In genomic region chr1:81323862-81324261, GRCh38 we compare ENCODE assay signal across 29 cellular contexts.
"Had no signal": no experiment of that assay in that cellular context is flagged by ENCODE, and none has a peak within 500 bp of the region (broad histone marks: within the 10 kb centered on the region; RNA-seq: fewer than 3 reads in every experiment).

No MANE protein-coding gene starts in this region.

- DNase-seq: nephron progenitor cell; occipital lobe; ovary; posterior cingulate gyrus; psoas muscle; right cardiac atrium; right lobe of liver; sigmoid colon; small intestine; stimulated activated CD4-positive, alpha-beta T cell treated with anti-CD3 and anti-CD28 coated beads, Interleukin-15, amount 100 ng/mL, for 24 hours; stimulated activated CD4-positive, alpha-beta T cell treated with anti-CD3 and anti-CD28 coated beads, Interleukin-2, amount 100 ng/mL, for 24 hours; stimulated activated CD4-positive, alpha-beta T cell treated with anti-CD3 and anti-CD28 coated beads, Interleukin-2, amount 100 ng/mL, for 48 hours; stimulated activated CD4-positive, alpha-beta T cell treated with anti-CD3 and anti-CD28 coated beads, Interleukin-4, amount 100 ng/mL, for 24 hours; stimulated activated naive B cell treated with anti-CD40 and anti-IgM and Interleukin-4, amounts not matched to agents 10 μg/mL and 1 μg/mL and 100 μg/mL, for 72 hours; stimulated activated naive CD4-positive, alpha-beta T cell treated with Interleukin-2 at 50 U/mL for 16 hours; stomach; thyroid gland; trophoblast cell; upper lobe of left lung had no signal

- H3K9me3 ChIP-seq: ovary, psoas muscle, right lobe of liver, sigmoid colon, stomach, thoracic aorta, thyroid gland, tibial nerve, upper lobe of left lung, vagina had no signal

- H3K4me1 ChIP-seq: parathyroid adenoma, psoas muscle, right lobe of liver, sigmoid colon, stomach, tibial nerve, upper lobe of left lung, vagina had no signal

- H3K4me1 Mint-ChIP-seq: stimulated activated effector memory CD8-positive, alpha-beta T cell treated with anti-CD3 and anti-CD28 coated beads, Interleukin-12 subunit alpha, Interleukin-12 subunit beta, amount 100 ng/mL, for 72 hours; stimulated activated naive B cell treated with anti-CD40 and anti-IgM and Interleukin-4, amounts not matched to agents 10 μg/mL and 1 μg/mL and 100 μg/mL, for 72 hours had no signal

- FAIRE-seq: small intestine, urothelium cell line had no signal

- H3K36me3 ChIP-seq: ovary, right lobe of liver, sigmoid colon, stomach, thoracic aorta, thyroid gland, tibial nerve, upper lobe of left lung, vagina had no signal

- H3K9me3 Mint-ChIP-seq: nephron progenitor cell; stimulated activated naive B cell treated with anti-CD40 and anti-IgM and Interleukin-4, amounts not matched to agents 10 μg/mL and 1 μg/mL and 100 μg/mL, for 72 hours had no signal

- H3K9ac ChIP-seq: parathyroid adenoma had no signal

- H3K27me3 Mint-ChIP-seq: natural killer cell treated with Interleukin-12 subunit alpha and Interleukin-12 subunit beta and Interleukin-15 and Interleukin-18, amount 100 ng/mL, for 72 hours; progenitor cell of endocrine pancreas; stimulated activated naive B cell treated with anti-CD40 and anti-IgM and Interleukin-4, amounts not matched to agents 10 μg/mL and 1 μg/mL and 100 μg/mL, for 72 hours; stimulated activated naive CD8-positive, alpha-beta T cell treated with anti-CD3 and anti-CD28 coated beads, Interleukin-15, Interleukin-2, amounts not matched to agents 100 ng/mL and 50 ng/mL, for 24 hours had no signal

- ATAC-seq: natural killer cell treated with Interleukin-12 subunit alpha and Interleukin-12 subunit beta and Interleukin-15 and Interleukin-18, amount 100 ng/mL, for 72 hours; psoas muscle; right cardiac atrium; right lobe of liver; stimulated activated effector memory CD8-positive, alpha-beta T cell treated with anti-CD3 and anti-CD28 coated beads, Interleukin-12 subunit alpha, Interleukin-12 subunit beta, amount 100 ng/mL, for 72 hours; stimulated activated naive B cell treated with anti-CD40 and anti-IgM and Interleukin-4, amounts not matched to agents 10 μg/mL and 1 μg/mL and 100 μg/mL, for 72 hours had no signal

- H3K27ac Mint-ChIP-seq: natural killer cell treated with Interleukin-12 subunit alpha and Interleukin-12 subunit beta and Interleukin-15 and Interleukin-18, amount 100 ng/mL, for 72 hours; nephron progenitor cell; progenitor cell of endocrine pancreas; stimulated activated effector memory CD8-positive, alpha-beta T cell treated with anti-CD3 and anti-CD28 coated beads, Interleukin-12 subunit alpha, Interleukin-12 subunit beta, amount 100 ng/mL, for 72 hours; stimulated activated naive B cell treated with anti-CD40 and anti-IgM and Interleukin-4, amounts not matched to agents 10 μg/mL and 1 μg/mL and 100 μg/mL, for 72 hours; stimulated activated naive CD8-positive, alpha-beta T cell treated with anti-CD3 and anti-CD28 coated beads, Interleukin-15, Interleukin-2, amounts not matched to agents 100 ng/mL and 50 ng/mL, for 24 hours had no signal

- H3K4me3 Mint-ChIP-seq: natural killer cell treated with Interleukin-12 subunit alpha and Interleukin-12 subunit beta and Interleukin-15 and Interleukin-18, amount 100 ng/mL, for 72 hours; nephron progenitor cell; neural crest cell; stimulated activated effector memory CD8-positive, alpha-beta T cell treated with anti-CD3 and anti-CD28 coated beads, Interleukin-12 subunit alpha, Interleukin-12 subunit beta, amount 100 ng/mL, for 72 hours; stimulated activated naive B cell treated with anti-CD40 and anti-IgM and Interleukin-4, amounts not matched to agents 10 μg/mL and 1 μg/mL and 100 μg/mL, for 72 hours; stimulated activated naive CD8-positive, alpha-beta T cell treated with anti-CD3 and anti-CD28 coated beads, Interleukin-15, Interleukin-2, amounts not matched to agents 100 ng/mL and 50 ng/mL, for 24 hours had no signal

- H3K79me2 ChIP-seq: parathyroid adenoma had no signal

- H2AFZ ChIP-seq: parathyroid adenoma had no signal

- H3K27ac ChIP-seq: ovary, parathyroid adenoma, psoas muscle, right lobe of liver, sigmoid colon, stomach, thoracic aorta, tibial nerve, upper lobe of left lung, vagina had no signal

- H3K36me3 Mint-ChIP-seq: stimulated activated effector memory CD8-positive, alpha-beta T cell treated with anti-CD3 and anti-CD28 coated beads, Interleukin-12 subunit alpha, Interleukin-12 subunit beta, amount 100 ng/mL, for 72 hours; stimulated activated naive B cell treated with anti-CD40 and anti-IgM and Interleukin-4, amounts not matched to agents 10 μg/mL and 1 μg/mL and 100 μg/mL, for 72 hours had no signal

- H3K4me3 ChIP-seq: ovary, psoas muscle, right lobe of liver, sigmoid colon, stomach, thoracic aorta, thyroid gland, tibial nerve, upper lobe of left lung, vagina had no signal

- H3K27me3 ChIP-seq: ovary, right lobe of liver, sigmoid colon, stomach, thyroid gland, tibial nerve, upper lobe of left lung, vagina had no signal
